Comparison of ENCODE assay signal across 1 cellular context in genomic region chr20:45919536-45919933, GRCh38.
TF ChIP-seq lines count a peak whose summit lies in the region.

No MANE protein-coding gene starts in this region.

TF ChIP-seq in HepG2, 621 proteins besides CTCF, POLR2A, EP300 and RAD21 (continued from another document and continues in another):
- TF ChIP-seq CCDC6 (CRISPR knock-in tag; IDR thresholded peaks at IDR 0.05) = no peak
- peak; percentile 86 for TF ChIP-seq SAP130 (CRISPR knock-in tag; IDR thresholded peaks at IDR 0.05; ENCODE audit: low read depth)
- peak; percentile 80; the same call in 1 of the 2 replicates for TF ChIP-seq ZNF292 (CRISPR knock-in tag; IDR thresholded peaks at IDR 0.05; ENCODE audit: borderline replicate concordance, low read depth)
- peak; percentile 31; the same call in 1 of the 2 replicates for TF ChIP-seq ZNF280D (CRISPR knock-in tag; IDR thresholded peaks at IDR 0.05)
- TF ChIP-seq, protein P1, sequence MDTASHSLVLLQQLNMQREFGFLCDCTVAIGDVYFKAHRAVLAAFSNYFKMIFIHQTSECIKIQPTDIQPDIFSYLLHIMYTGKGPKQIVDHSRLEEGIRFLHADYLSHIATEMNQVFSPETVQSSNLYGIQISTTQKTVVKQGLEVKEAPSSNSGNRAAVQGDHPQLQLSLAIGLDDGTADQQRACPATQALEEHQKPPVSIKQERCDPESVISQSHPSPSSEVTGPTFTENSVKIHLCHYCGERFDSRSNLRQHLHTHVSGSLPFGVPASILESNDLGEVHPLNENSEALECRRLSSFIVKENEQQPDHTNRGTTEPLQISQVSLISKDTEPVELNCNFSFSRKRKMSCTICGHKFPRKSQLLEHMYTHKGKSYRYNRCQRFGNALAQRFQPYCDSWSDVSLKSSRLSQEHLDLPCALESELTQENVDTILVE (CRISPR knock-in tag; IDR thresholded peaks at IDR 0.05) = no peak
- 0 out of 2 replicates have a peak, but pooled peaks have one; percentile 52 for TF ChIP-seq HOXA5 (CRISPR knock-in tag; IDR thresholded peaks at IDR 0.05)
- TF ChIP-seq, protein P2, sequence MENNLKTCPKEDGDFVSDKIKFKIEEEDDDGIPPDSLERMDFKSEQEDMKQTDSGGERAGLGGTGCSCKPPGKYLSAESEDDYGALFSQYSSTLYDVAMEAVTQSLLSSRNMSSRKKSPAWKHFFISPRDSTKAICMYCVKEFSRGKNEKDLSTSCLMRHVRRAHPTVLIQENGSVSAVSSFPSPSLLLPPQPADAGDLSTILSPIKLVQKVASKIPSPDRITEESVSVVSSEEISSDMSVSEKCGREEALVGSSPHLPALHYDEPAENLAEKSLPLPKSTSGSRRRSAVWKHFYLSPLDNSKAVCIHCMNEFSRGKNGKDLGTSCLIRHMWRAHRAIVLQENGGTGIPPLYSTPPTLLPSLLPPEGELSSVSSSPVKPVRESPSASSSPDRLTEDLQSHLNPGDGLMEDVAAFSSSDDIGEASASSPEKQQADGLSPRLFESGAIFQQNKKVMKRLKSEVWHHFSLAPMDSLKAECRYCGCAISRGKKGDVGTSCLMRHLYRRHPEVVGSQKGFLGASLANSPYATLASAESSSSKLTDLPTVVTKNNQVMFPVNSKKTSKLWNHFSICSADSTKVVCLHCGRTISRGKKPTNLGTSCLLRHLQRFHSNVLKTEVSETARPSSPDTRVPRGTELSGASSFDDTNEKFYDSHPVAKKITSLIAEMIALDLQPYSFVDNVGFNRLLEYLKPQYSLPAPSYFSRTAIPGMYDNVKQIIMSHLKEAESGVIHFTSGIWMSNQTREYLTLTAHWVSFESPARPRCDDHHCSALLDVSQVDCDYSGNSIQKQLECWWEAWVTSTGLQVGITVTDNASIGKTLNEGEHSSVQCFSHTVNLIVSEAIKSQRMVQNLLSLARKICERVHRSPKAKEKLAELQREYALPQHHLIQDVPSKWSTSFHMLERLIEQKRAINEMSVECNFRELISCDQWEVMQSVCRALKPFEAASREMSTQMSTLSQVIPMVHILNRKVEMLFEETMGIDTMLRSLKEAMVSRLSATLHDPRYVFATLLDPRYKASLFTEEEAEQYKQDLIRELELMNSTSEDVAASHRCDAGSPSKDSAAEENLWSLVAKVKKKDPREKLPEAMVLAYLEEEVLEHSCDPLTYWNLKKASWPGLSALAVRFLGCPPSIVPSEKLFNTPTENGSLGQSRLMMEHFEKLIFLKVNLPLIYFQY (CRISPR knock-in tag; IDR thresholded peaks at IDR 0.05; ENCODE audit: borderline replicate concordance) = no peak
- no peak for TF ChIP-seq ZNF180 (CRISPR knock-in tag; IDR thresholded peaks at IDR 0.05; ENCODE audit: borderline replicate concordance, low read depth)
- TF ChIP-seq SP4 (CRISPR knock-in tag; IDR thresholded peaks at IDR 0.05) = 0 out of 2 replicates have a peak, but pooled peaks have one; percentile 16
- TF ChIP-seq ZSCAN9 (CRISPR knock-in tag; IDR thresholded peaks at IDR 0.05; ENCODE audit: borderline replicate concordance) = no peak; the same call in 1 of the 2 replicates
- no peak for TF ChIP-seq CEBPB (IDR thresholded peaks at IDR 0.05; ENCODE audit: borderline replicate concordance, low read depth, low read length)
- no peak for TF ChIP-seq ZNF704 (CRISPR knock-in tag; IDR thresholded peaks at IDR 0.05; ENCODE audit: borderline replicate concordance)
- TF ChIP-seq THAP11 (CRISPR knock-in tag; IDR thresholded peaks at IDR 0.05) = 0 out of 2 replicates have a peak, but pooled peaks have one; percentile 42
- TF ChIP-seq, protein P3, sequence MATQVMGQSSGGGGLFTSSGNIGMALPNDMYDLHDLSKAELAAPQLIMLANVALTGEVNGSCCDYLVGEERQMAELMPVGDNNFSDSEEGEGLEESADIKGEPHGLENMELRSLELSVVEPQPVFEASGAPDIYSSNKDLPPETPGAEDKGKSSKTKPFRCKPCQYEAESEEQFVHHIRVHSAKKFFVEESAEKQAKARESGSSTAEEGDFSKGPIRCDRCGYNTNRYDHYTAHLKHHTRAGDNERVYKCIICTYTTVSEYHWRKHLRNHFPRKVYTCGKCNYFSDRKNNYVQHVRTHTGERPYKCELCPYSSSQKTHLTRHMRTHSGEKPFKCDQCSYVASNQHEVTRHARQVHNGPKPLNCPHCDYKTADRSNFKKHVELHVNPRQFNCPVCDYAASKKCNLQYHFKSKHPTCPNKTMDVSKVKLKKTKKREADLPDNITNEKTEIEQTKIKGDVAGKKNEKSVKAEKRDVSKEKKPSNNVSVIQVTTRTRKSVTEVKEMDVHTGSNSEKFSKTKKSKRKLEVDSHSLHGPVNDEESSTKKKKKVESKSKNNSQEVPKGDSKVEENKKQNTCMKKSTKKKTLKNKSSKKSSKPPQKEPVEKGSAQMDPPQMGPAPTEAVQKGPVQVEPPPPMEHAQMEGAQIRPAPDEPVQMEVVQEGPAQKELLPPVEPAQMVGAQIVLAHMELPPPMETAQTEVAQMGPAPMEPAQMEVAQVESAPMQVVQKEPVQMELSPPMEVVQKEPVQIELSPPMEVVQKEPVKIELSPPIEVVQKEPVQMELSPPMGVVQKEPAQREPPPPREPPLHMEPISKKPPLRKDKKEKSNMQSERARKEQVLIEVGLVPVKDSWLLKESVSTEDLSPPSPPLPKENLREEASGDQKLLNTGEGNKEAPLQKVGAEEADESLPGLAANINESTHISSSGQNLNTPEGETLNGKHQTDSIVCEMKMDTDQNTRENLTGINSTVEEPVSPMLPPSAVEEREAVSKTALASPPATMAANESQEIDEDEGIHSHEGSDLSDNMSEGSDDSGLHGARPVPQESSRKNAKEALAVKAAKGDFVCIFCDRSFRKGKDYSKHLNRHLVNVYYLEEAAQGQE (IDR thresholded peaks at IDR 0.05; ENCODE audit: borderline replicate concordance in 1 of 2, low read depth in 1 of 2, low read length in 2 of 2) = no peak
- TF ChIP-seq, protein P4, sequence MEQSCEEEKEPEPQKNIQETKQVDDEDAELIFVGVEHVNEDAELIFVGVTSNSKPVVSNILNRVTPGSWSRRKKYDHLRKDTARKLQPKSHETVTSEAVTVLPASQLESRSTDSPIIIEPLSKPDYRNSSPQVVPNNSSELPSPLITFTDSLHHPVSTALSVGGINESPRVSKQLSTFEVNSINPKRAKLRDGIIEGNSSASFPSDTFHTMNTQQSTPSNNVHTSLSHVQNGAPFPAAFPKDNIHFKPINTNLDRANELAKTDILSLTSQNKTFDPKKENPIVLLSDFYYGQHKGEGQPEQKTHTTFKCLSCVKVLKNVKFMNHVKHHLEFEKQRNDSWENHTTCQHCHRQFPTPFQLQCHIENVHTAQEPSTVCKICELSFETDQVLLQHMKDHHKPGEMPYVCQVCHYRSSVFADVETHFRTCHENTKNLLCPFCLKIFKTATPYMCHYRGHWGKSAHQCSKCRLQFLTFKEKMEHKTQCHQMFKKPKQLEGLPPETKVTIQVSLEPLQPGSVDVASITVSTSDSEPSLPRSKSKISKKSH (CRISPR knock-in tag; IDR thresholded peaks at IDR 0.05; ENCODE audit: borderline replicate concordance) = no peak
- TF ChIP-seq HBP1 (CRISPR knock-in tag; IDR thresholded peaks at IDR 0.05; ENCODE audit: low read depth) = no peak
- peak; percentile 94 for TF ChIP-seq ZMYM3 (CRISPR knock-in tag; IDR thresholded peaks at IDR 0.05)
- TF ChIP-seq CHCHD3 (CRISPR knock-in tag; IDR thresholded peaks at IDR 0.05) = no peak
- no peak for TF ChIP-seq ZNF33B (CRISPR knock-in tag; IDR thresholded peaks at IDR 0.05)
- no peak for TF ChIP-seq HNF4G (IDR thresholded peaks at IDR 0.05; ENCODE audit: borderline replicate concordance, low read depth, low read length)
- TF ChIP-seq HNF4G (CRISPR knock-in tag; IDR thresholded peaks at IDR 0.05; ENCODE audit: borderline replicate concordance, low read depth) = no peak
- TF ChIP-seq LRRFIP1 (CRISPR knock-in tag; conservative IDR thresholded peaks at IDR 0.05) = no peak
- no peak for TF ChIP-seq SP1 (IDR thresholded peaks at IDR 0.05)
- no peak for TF ChIP-seq SP1 (CRISPR knock-in tag; IDR thresholded peaks at IDR 0.05)
- no peak for TF ChIP-seq STAT6 (CRISPR knock-in tag; IDR thresholded peaks at IDR 0.05; ENCODE audit: borderline replicate concordance)
- TF ChIP-seq PAX8 (CRISPR knock-in tag; IDR thresholded peaks at IDR 0.05; ENCODE audit: borderline replicate concordance) = no peak
- TF ChIP-seq GATAD2A (CRISPR knock-in tag; IDR thresholded peaks at IDR 0.05) = peak; percentile 59
- TF ChIP-seq ZKSCAN1 (IDR thresholded peaks at IDR 0.05; ENCODE audit: low read length) = no peak
- no peak for TF ChIP-seq ZNF781 (CRISPR knock-in tag; IDR thresholded peaks at IDR 0.05; ENCODE audit: borderline replicate concordance, not compliant biosample characterization)
- no peak for TF ChIP-seq MTERF4 (CRISPR knock-in tag; IDR thresholded peaks at IDR 0.05)
